ENCODE assay signal across 1 cellular context in the genomic region with DNA sequence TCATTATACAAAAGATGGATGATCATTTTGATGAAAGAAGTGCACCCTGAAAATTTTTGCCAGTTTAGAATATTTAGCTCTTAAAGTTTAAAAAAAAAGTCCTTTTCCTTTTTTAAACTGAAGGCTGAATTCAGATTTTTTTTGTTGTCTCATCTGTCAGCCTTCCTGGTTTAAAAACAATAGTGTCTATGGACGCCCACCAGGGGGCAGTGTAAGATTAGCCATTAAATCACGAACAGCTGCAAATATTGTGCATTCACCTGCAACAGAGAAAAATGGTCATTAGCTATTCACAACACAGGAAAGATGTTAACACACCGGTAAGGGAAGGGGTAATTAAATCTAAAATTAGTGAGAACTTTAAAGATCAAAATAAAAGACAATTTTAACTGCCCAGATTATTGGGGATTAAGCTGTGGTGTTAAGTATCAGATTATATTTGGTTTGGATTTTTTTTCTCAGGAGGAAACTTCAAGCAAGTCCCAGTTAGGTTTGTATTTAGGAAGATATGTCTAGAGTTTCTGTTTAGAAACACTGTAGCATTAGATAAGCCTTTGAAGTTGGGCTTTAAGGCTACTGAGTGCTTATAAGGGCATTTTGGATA.
TF ChIP-seq lines count a peak whose summit lies in the region.

No MANE protein-coding gene starts in this region.

TF ChIP-seq in GM23338, 12 proteins besides CTCF, POLR2A, EP300 and RAD21:
- TF ChIP-seq, protein P1, sequence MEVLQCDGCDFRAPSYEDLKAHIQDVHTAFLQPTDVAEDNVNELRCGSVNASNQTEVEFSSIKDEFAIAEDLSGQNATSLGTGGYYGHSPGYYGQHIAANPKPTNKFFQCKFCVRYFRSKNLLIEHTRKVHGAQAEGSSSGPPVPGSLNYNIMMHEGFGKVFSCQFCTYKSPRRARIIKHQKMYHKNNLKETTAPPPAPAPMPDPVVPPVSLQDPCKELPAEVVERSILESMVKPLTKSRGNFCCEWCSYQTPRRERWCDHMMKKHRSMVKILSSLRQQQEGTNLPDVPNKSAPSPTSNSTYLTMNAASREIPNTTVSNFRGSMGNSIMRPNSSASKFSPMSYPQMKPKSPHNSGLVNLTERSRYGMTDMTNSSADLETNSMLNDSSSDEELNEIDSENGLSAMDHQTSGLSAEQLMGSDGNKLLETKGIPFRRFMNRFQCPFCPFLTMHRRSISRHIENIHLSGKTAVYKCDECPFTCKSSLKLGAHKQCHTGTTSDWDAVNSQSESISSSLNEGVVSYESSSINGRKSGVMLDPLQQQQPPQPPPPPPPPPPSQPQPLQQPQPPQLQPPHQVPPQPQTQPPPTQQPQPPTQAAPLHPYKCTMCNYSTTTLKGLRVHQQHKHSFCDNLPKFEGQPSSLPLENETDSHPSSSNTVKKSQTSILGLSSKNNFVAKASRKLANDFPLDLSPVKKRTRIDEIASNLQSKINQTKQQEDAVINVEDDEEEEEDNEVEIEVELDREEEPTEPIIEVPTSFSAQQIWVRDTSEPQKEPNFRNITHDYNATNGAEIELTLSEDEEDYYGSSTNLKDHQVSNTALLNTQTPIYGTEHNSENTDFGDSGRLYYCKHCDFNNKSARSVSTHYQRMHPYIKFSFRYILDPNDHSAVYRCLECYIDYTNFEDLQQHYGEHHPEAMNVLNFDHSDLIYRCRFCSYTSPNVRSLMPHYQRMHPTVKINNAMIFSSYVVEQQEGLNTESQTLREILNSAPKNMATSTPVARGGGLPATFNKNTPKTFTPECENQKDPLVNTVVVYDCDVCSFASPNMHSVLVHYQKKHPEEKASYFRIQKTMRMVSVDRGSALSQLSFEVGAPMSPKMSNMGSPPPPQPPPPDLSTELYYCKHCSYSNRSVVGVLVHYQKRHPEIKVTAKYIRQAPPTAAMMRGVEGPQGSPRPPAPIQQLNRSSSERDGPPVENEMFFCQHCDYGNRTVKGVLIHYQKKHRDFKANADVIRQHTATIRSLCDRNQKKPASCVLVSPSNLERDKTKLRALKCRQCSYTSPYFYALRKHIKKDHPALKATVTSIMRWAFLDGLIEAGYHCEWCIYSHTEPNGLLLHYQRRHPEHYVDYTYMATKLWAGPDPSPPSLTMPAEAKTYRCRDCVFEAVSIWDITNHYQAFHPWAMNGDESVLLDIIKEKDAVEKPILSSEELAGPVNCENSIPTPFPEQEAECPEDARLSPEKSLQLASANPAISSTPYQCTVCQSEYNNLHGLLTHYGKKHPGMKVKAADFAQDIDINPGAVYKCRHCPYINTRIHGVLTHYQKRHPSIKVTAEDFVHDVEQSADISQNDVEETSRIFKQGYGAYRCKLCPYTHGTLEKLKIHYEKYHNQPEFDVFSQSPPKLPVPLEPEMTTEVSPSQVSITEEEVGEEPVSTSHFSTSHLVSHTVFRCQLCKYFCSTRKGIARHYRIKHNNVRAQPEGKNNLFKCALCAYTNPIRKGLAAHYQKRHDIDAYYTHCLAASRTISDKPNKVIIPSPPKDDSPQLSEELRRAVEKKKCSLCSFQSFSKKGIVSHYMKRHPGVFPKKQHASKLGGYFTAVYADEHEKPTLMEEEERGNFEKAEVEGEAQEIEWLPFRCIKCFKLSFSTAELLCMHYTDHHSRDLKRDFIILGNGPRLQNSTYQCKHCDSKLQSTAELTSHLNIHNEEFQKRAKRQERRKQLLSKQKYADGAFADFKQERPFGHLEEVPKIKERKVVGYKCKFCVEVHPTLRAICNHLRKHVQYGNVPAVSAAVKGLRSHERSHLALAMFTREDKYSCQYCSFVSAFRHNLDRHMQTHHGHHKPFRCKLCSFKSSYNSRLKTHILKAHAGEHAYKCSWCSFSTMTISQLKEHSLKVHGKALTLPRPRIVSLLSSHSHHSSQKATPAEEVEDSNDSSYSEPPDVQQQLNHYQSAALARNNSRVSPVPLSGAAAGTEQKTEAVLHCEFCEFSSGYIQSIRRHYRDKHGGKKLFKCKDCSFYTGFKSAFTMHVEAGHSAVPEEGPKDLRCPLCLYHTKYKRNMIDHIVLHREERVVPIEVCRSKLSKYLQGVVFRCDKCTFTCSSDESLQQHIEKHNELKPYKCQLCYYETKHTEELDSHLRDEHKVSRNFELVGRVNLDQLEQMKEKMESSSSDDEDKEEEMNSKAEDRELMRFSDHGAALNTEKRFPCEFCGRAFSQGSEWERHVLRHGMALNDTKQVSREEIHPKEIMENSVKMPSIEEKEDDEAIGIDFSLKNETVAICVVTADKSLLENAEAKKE (CRISPR knock-in tag; IDR thresholded peaks at IDR 0.05): no peak
- TF ChIP-seq ZNF114 (CRISPR knock-in tag; IDR thresholded peaks at IDR 0.05): no peak
- TF ChIP-seq NANOG (IDR thresholded peaks at IDR 0.05; ENCODE audit: borderline replicate concordance): no peak
- no peak for TF ChIP-seq EZH2phosphoT487 (IDR thresholded peaks at IDR 0.05; ENCODE audit: unreplicated experiment)
- TF ChIP-seq, protein P2, sequence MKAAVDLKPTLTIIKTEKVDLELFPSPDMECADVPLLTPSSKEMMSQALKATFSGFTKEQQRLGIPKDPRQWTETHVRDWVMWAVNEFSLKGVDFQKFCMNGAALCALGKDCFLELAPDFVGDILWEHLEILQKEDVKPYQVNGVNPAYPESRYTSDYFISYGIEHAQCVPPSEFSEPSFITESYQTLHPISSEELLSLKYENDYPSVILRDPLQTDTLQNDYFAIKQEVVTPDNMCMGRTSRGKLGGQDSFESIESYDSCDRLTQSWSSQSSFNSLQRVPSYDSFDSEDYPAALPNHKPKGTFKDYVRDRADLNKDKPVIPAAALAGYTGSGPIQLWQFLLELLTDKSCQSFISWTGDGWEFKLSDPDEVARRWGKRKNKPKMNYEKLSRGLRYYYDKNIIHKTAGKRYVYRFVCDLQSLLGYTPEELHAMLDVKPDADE (IDR thresholded peaks at IDR 0.05): no peak
- TF ChIP-seq JUNB (IDR thresholded peaks at IDR 0.05; ENCODE audit: unreplicated experiment): no peak
- no peak for TF ChIP-seq CREB1 (CRISPR knock-in tag; IDR thresholded peaks at IDR 0.05; ENCODE audit: low read depth)
- TF ChIP-seq, protein P3, sequence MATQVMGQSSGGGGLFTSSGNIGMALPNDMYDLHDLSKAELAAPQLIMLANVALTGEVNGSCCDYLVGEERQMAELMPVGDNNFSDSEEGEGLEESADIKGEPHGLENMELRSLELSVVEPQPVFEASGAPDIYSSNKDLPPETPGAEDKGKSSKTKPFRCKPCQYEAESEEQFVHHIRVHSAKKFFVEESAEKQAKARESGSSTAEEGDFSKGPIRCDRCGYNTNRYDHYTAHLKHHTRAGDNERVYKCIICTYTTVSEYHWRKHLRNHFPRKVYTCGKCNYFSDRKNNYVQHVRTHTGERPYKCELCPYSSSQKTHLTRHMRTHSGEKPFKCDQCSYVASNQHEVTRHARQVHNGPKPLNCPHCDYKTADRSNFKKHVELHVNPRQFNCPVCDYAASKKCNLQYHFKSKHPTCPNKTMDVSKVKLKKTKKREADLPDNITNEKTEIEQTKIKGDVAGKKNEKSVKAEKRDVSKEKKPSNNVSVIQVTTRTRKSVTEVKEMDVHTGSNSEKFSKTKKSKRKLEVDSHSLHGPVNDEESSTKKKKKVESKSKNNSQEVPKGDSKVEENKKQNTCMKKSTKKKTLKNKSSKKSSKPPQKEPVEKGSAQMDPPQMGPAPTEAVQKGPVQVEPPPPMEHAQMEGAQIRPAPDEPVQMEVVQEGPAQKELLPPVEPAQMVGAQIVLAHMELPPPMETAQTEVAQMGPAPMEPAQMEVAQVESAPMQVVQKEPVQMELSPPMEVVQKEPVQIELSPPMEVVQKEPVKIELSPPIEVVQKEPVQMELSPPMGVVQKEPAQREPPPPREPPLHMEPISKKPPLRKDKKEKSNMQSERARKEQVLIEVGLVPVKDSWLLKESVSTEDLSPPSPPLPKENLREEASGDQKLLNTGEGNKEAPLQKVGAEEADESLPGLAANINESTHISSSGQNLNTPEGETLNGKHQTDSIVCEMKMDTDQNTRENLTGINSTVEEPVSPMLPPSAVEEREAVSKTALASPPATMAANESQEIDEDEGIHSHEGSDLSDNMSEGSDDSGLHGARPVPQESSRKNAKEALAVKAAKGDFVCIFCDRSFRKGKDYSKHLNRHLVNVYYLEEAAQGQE (IDR thresholded peaks at IDR 0.05; ENCODE audit: unreplicated experiment): no peak
- TF ChIP-seq EZH2 (IDR thresholded peaks at IDR 0.05; ENCODE audit: low read depth, unreplicated experiment): no peak
- no peak for TF ChIP-seq STAT1 (IDR thresholded peaks at IDR 0.05; ENCODE audit: unreplicated experiment)
- no peak for TF ChIP-seq ZNF331 (CRISPR knock-in tag; IDR thresholded peaks at IDR 0.05; ENCODE audit: low read depth)
